Comparison of ENCODE assay signal across 26 cellular contexts in genomic region chr15:25909806-25910205, GRCh38. TPM values are rescaled to one million over a fixed set of nuclear protein-coding genes. Genes with fewer than 3 reads are reported as not detected.
DNase-seq lines count a peak whose midpoint lies in the region; TF ChIP-seq lines count a peak whose summit lies in the region.
"Had no signal": no experiment of that assay in that cellular context is flagged by ENCODE, and none has a peak within 500 bp of the region (broad histone marks: within the 10 kb centered on the region; RNA-seq: fewer than 3 reads in every experiment).

No MANE protein-coding gene starts in this region.

- H4K91ac ChIP-seq in neuronal stem cell (ENCODE audit: low read depth, low read length, poor library complexity): no peak overlapping the region

- no peak overlapping the region for H3K4ac ChIP-seq in neuronal stem cell (ENCODE audit: low read length)

- peak overlapping the region; percentile 22 for H2BK12ac ChIP-seq in neuronal stem cell (ENCODE audit: low read length)

- no peak for TF ChIP-seq POLR2A in uterus (IDR thresholded peaks at IDR 0.05)

- H3K4me2 ChIP-seq in BLaER1 (peak overlapping the region; percentile 40), neuronal stem cell (ENCODE audit: insufficient read depth, low read length, poor library complexity, severe bottlenecking) (no peak overlapping the region)
- peak overlapping the region in 7 of 11 experiments; percentile 28 to 56 (median 49); a peak in 12 of 22 replicates for H3K4me2 ChIP-seq in BLaER1 treated with 17β-estradiol and CSF1 and Interleukin-3, amounts not matched to agents 10 nM and 100 nM

- no peak overlapping the region for H4K8ac ChIP-seq in neuronal stem cell (ENCODE audit: low read depth, low read length)

- no peaks in the 10 kb centered on the region for H3K36me3 Mint-ChIP-seq in activated CD4-positive, alpha-beta memory T cell treated with anti-CD3 and anti-CD28 coated beads for 36 hours
- H3K36me3 Mint-ChIP-seq: CD14-positive monocyte; CD4-positive, alpha-beta memory T cell; CD4-positive, CD25-positive, alpha-beta regulatory T cell; CD8-positive, alpha-beta memory T cell had no signal

- CTCF ChIA-PET in activated CD4-positive, alpha-beta memory T cell treated with anti-CD3 and anti-CD28 coated beads for 36 hours (lab: Charles Lee): no interaction called here

- no peaks in the 10 kb centered on the region for H3K27me3 ChIP-seq in BLaER1
- H3K27me3 ChIP-seq in BLaER1 treated with 17β-estradiol and CSF1 and Interleukin-3, amounts not matched to agents 10 nM and 100 nM: 0 out of 22 replicates have a peak, but pooled peaks cover 0 to 4% (median 0%) of the 10 kb centered on the region in 11 experiments
- H3K27me3 ChIP-seq in H7 (ENCODE audit: control insufficient read depth, insufficient read depth, low read length): no peaks in the 10 kb centered on the region
- peaks cover 0 to 3% (median 0%) of the 10 kb centered on the region in 3 experiments for H3K27me3 ChIP-seq in neuronal stem cell (ENCODE audit: control insufficient read depth in 3 of 3, insufficient read depth in 3 of 3, low read depth in 1 of 3, low read length in 3 of 3)
- H3K27me3 ChIP-seq in effector memory CD4-positive, alpha-beta T cell (replicated peaks; ENCODE audit: control insufficient read depth, insufficient read depth, low read length, poor library complexity, severe bottlenecking): no peaks in the 10 kb centered on the region
- H3K27me3 ChIP-seq in uterus: no peaks in the 10 kb centered on the region
- H3K27me3 ChIP-seq: BE2C had no signal

- no peak overlapping the region for H2AFZ ChIP-seq in neuronal stem cell (ENCODE audit: low read length)

- peak overlapping the region; percentile 71 for H3K18ac ChIP-seq in neuronal stem cell (ENCODE audit: low read length)

- 0 out of 2 replicates have a peak, but pooled peaks cover 3% of the 10 kb centered on the region for H3K9me3 ChIP-seq in BLaER1
- H3K9me3 ChIP-seq in BLaER1 treated with 17β-estradiol and CSF1 and Interleukin-3, amounts not matched to agents 10 nM and 100 nM (replicated peaks in 1 of 11): peaks cover 0 to 11% (median 8%) of the 10 kb centered on the region in 11 experiments; a peak in 14 of 22 replicates
- no peaks in the 10 kb centered on the region for H3K9me3 ChIP-seq in neuronal stem cell (replicated peaks in 1 of 2; ENCODE audit: control insufficient read depth in 2 of 2, insufficient read depth in 1 of 2, low read depth in 1 of 2, low read length in 2 of 2)
- no peaks in the 10 kb centered on the region for H3K9me3 ChIP-seq in effector memory CD4-positive, alpha-beta T cell (ENCODE audit: control insufficient read depth, low read length)
- no peaks in the 10 kb centered on the region for H3K9me3 ChIP-seq in uterus
- H3K9me3 ChIP-seq: BE2C had no signal

- DNase-seq in H7 (peak; percentile 27), neuronal stem cell (ENCODE audit: low spot score) (no peak), KBM-7 (no peak), uterus (no peak)
- no peak for DNase-seq in effector memory CD4-positive, alpha-beta T cell
- no peak for DNase-seq in activated CD4-positive, alpha-beta memory T cell treated with anti-CD3 and anti-CD28 coated beads for 36 hours
- DNase-seq: 8988T; ACHN; BE2C; C1 segment of cervical spinal cord; CD4-positive, alpha-beta memory T cell; CD4-positive, CD25-positive, alpha-beta regulatory T cell; CD8-positive, alpha-beta memory T cell; COR-L47; DMS 273 treated with DMSO at 0.1 percent for 48 hours; DMS153; DMS53; DMS79; DND-41; EL; GDM1 had no signal

- no peaks in the 10 kb centered on the region for H3K9me3 Mint-ChIP-seq in activated CD4-positive, alpha-beta memory T cell treated with anti-CD3 and anti-CD28 coated beads for 36 hours
- H3K9me3 Mint-ChIP-seq: CD4-positive, alpha-beta memory T cell had no signal

- H3K36me3 ChIP-seq in BLaER1 (no peaks in the 10 kb centered on the region), H7 (replicated peaks; ENCODE audit: control insufficient read depth, insufficient read depth, low read length) (no peaks in the 10 kb centered on the region), neuronal stem cell (replicated peaks in 1 of 2; ENCODE audit: control insufficient read depth in 2 of 2, insufficient read depth in 2 of 2, low read length in 2 of 2) (no peaks in the 10 kb centered on the region), uterus (no peaks in the 10 kb centered on the region)
- no peaks in the 10 kb centered on the region for H3K36me3 ChIP-seq in BLaER1 treated with 17β-estradiol and CSF1 and Interleukin-3, amounts not matched to agents 10 nM and 100 nM
- no peaks in the 10 kb centered on the region for H3K36me3 ChIP-seq in effector memory CD4-positive, alpha-beta T cell (ENCODE audit: control insufficient read depth, insufficient read depth, low read length)
- H3K36me3 ChIP-seq: BE2C had no signal

- no CpG with 5 or more reads among the region's 16 CpGs for WGBS in neuronal stem cell (ENCODE audit: extremely low coverage in 2 of 2, insufficient read length in 2 of 2, insufficient replicate concordance in 1 of 2), 2 donors

- H4K20me1 ChIP-seq in BLaER1: no peaks in the 10 kb centered on the region
- no peaks in the 10 kb centered on the region for H4K20me1 ChIP-seq in BLaER1 treated with 17β-estradiol and CSF1 and Interleukin-3, amounts not matched to agents 10 nM and 100 nM

- H3K79me1 ChIP-seq in neuronal stem cell (ENCODE audit: low read depth, low read length): no peaks in the 10 kb centered on the region

- no peak overlapping the region for H3K23ac ChIP-seq in neuronal stem cell (ENCODE audit: low read depth, low read length, poor library complexity)

- H2BK120ac ChIP-seq in neuronal stem cell (ENCODE audit: low read depth, low read length): no peak overlapping the region

- H2BK5ac ChIP-seq in neuronal stem cell (ENCODE audit: low read length): no peak overlapping the region

- no peak overlapping the region for H3K27ac Mint-ChIP-seq in activated CD4-positive, alpha-beta memory T cell treated with anti-CD3 and anti-CD28 coated beads for 36 hours
- H3K27ac Mint-ChIP-seq: CD4-positive, alpha-beta memory T cell; CD4-positive, CD25-positive, alpha-beta regulatory T cell; CD8-positive, alpha-beta memory T cell had no signal

- H3K4me3 ChIP-seq in BLaER1 (no peak overlapping the region), H7 (ENCODE audit: insufficient read depth, low read depth, low read length) (no peak overlapping the region), neuronal stem cell (ENCODE audit: low read length in 2 of 2) (no peak overlapping the region), uterus (no peak overlapping the region)
- H3K4me3 ChIP-seq in BLaER1 treated with 17β-estradiol and CSF1 and Interleukin-3, amounts not matched to agents 10 nM and 100 nM: no peak overlapping the region
- no peak overlapping the region for H3K4me3 ChIP-seq in effector memory CD4-positive, alpha-beta T cell (ENCODE audit: insufficient read depth, low read depth, low read length, poor library complexity, severe bottlenecking)
- H3K4me3 ChIP-seq: GM12878 had no signal

- POLR2A ChIA-PET in activated CD4-positive, alpha-beta memory T cell treated with anti-CD3 and anti-CD28 coated beads for 36 hours (lab: Charles Lee): interaction anchor here (0.5 kb wide), 1 partner anchor 150 kb away, joined by 3 read pairs; no protein-coding TSS in a partner anchor

- no peak overlapping the region for H3K27ac ChIP-seq in BLaER1
- H3K27ac ChIP-seq in BLaER1 treated with 17β-estradiol and CSF1 and Interleukin-3, amounts not matched to agents 10 nM and 100 nM: no peak overlapping the region
- no peak overlapping the region for H3K27ac ChIP-seq in neuronal stem cell (replicated peaks; ENCODE audit: low read length)
- no peak overlapping the region for H3K27ac ChIP-seq in effector memory CD4-positive, alpha-beta T cell (ENCODE audit: insufficient read depth, low read length, poor library complexity, severe bottlenecking)
- no peak overlapping the region for H3K27ac ChIP-seq in uterus

- H3K9ac ChIP-seq in BLaER1 (no peak overlapping the region), neuronal stem cell (ENCODE audit: low read depth, low read length, poor library complexity) (no peak overlapping the region)
- H3K9ac ChIP-seq in BLaER1 treated with 17β-estradiol and CSF1 and Interleukin-3, amounts not matched to agents 10 nM and 100 nM: no peak overlapping the region

- intact Hi-C loops in activated CD4-positive, alpha-beta memory T cell treated with anti-CD3 and anti-CD28 coated beads for 36 hours (cut with micrococcal nuclease): no loop called here
- intact Hi-C loops in uterus (cut with DNase I; ENCODE audit: low total_unique reads): no loop called here

- no peak overlapping the region for H2BK15ac ChIP-seq in neuronal stem cell (ENCODE audit: low read length)

- H3K4me1 Mint-ChIP-seq in activated CD4-positive, alpha-beta memory T cell treated with anti-CD3 and anti-CD28 coated beads for 36 hours (ENCODE audit: low read depth): peaks cover 7% of the 10 kb centered on the region
- H3K4me1 Mint-ChIP-seq: CD4-positive, CD25-positive, alpha-beta regulatory T cell; CD8-positive, alpha-beta memory T cell had no signal

- in situ Hi-C loops in KBM-7 (cut with MboI; ENCODE audit: low pct_unique_long_range_greater_than_20kb, low sequenced_read_pairs): no loop called here

- peak overlapping the region; percentile 56 for H3K14ac ChIP-seq in neuronal stem cell (ENCODE audit: low read length)

- peaks cover 16% of the 10 kb centered on the region for H3K4me1 ChIP-seq in BLaER1
- peaks cover 7 to 18% (median 11%) of the 10 kb centered on the region in 10 experiments; a peak in 15 of 20 replicates for H3K4me1 ChIP-seq in BLaER1 treated with 17β-estradiol and CSF1 and Interleukin-3, amounts not matched to agents 10 nM and 100 nM
- no peaks in the 10 kb centered on the region for H3K4me1 ChIP-seq in neuronal stem cell (ENCODE audit: control insufficient read depth in 2 of 2, insufficient read depth in 1 of 2, low read depth in 1 of 2, low read length in 2 of 2)
- H3K4me1 ChIP-seq in effector memory CD4-positive, alpha-beta T cell (ENCODE audit: control insufficient read depth, insufficient read depth, low read length, poor library complexity, severe bottlenecking): no peaks in the 10 kb centered on the region
- no peaks in the 10 kb centered on the region for H3K4me1 ChIP-seq in uterus
- H3K4me1 ChIP-seq: BE2C had no signal

- H2AK5ac ChIP-seq in neuronal stem cell (ENCODE audit: low read depth, low read length): peak overlapping the region; percentile 43

- H3K4me3 Mint-ChIP-seq in activated CD4-positive, alpha-beta memory T cell treated with anti-CD3 and anti-CD28 coated beads for 36 hours: no peak overlapping the region
- H3K4me3 Mint-ChIP-seq: CD14-positive monocyte; CD4-positive, alpha-beta memory T cell; CD4-positive, CD25-positive, alpha-beta regulatory T cell; CD8-positive, alpha-beta memory T cell had no signal

- H3K27me3 Mint-ChIP-seq in activated CD4-positive, alpha-beta memory T cell treated with anti-CD3 and anti-CD28 coated beads for 36 hours: no peaks in the 10 kb centered on the region
- H3K27me3 Mint-ChIP-seq: CD4-positive, alpha-beta memory T cell had no signal

- TF ChIP-seq CTCF in uterus (IDR thresholded peaks at IDR 0.05): no peak

RNA-seq across cellular contexts. Expression of gene ATP10A, which starts 46.7 kb away (rescaled TPM):
- total RNA-seq in H7 (2014; rRNA removed; shearing (Covaris generic)): 1.4 and 2.0 TPM in 2 replicates
- 0.68 TPM for polyA plus RNA-seq in neuronal stem cell (2013, experiment 1 of 2)
- polyA plus RNA-seq in neuronal stem cell (2013, experiment 2 of 2): 0.68 TPM
- total RNA-seq in activated CD4-positive, alpha-beta memory T cell treated with anti-CD3 and anti-CD28 coated beads for 36 hours: 10 to 100 TPM; 15.9 to 17.2 TPM
- total RNA-seq in uterus: 1 to 10 TPM in 3 of 4 donors, under 1 TPM in 1; 0.29 to 3.8 (median 2.5) TPM
- total RNA-seq: A673 had no signal
